ENCODE assay signal across 24 cellular contexts in genomic region chr20:35117629-35118028, GRCh38. TPM values are rescaled to one million over a fixed set of nuclear protein-coding genes. Genes with fewer than 3 reads are reported as not detected.
A peak's percentile ranks its signal among the peaks of the same experiment; 100 is the strongest.
DNase-seq lines count a peak whose midpoint lies in the region; ATAC-seq and TF ChIP-seq lines count a peak whose summit lies in the region.
"Had no signal": no experiment of that assay in that cellular context is flagged by ENCODE, and none has a peak within 500 bp of the region (broad histone marks: within the 10 kb centered on the region; RNA-seq: fewer than 3 reads in every experiment).

No MANE protein-coding gene starts in this region.

- intact Hi-C loops in activated naive CD4-positive, alpha-beta T cell treated with anti-CD3 and anti-CD28 coated beads for 36 hours (cut with micrococcal nuclease): no loop called here
- intact Hi-C loops in stomach (cut with DNase I; ENCODE audit: low total_unique reads): no loop called here

- H3K27me3 ChIP-seq in stomach: no peaks in the 10 kb centered on the region
- H3K27me3 ChIP-seq: cardiac muscle cell, tibial nerve had no signal

- CTCF ChIA-PET in activated naive CD4-positive, alpha-beta T cell treated with anti-CD3 and anti-CD28 coated beads for 36 hours (lab: Charles Lee): interaction anchor here (0.6 to 2.2 kb wide), 4 partner anchors 21 to 321 kb away, joined by 3 to 6 read pairs (median 3); no protein-coding TSS in a partner anchor

- H3K4me3 Mint-ChIP-seq in activated naive CD4-positive, alpha-beta T cell treated with anti-CD3 and anti-CD28 coated beads for 36 hours: no peak overlapping the region
- no peak overlapping the region for H3K4me3 Mint-ChIP-seq in HFFc6
- H3K4me3 Mint-ChIP-seq in memory B cell: no peak overlapping the region
- H3K4me3 Mint-ChIP-seq: activated B cell treated with CpG ODN at 0.5 μM for 24 hours, GM23338, nephron had no signal

- H3K9me3 Mint-ChIP-seq in activated naive CD4-positive, alpha-beta T cell treated with anti-CD3 and anti-CD28 coated beads for 36 hours: no peaks in the 10 kb centered on the region
- H3K9me3 Mint-ChIP-seq in HFFc6: no peaks in the 10 kb centered on the region
- no peaks in the 10 kb centered on the region for H3K9me3 Mint-ChIP-seq in memory B cell
- H3K9me3 Mint-ChIP-seq: activated B cell treated with CpG ODN at 0.5 μM for 24 hours, GM23338, nephron had no signal

- no peak for TF ChIP-seq EP300 in stomach (IDR thresholded peaks at IDR 0.05)

- peaks cover 46 to 98% (median 94%) of the 10 kb centered on the region in 4 donors for H3K36me3 ChIP-seq in stomach

- H3K4me3 ChIP-seq in stomach: no peak overlapping the region
- H3K4me3 ChIP-seq: cardiac muscle cell, GM23338, tibial nerve had no signal

- H3K36me3 Mint-ChIP-seq in activated naive CD4-positive, alpha-beta T cell treated with anti-CD3 and anti-CD28 coated beads for 36 hours (ENCODE audit: low read depth): peaks cover 13% of the 10 kb centered on the region
- H3K36me3 Mint-ChIP-seq in HFFc6 (ENCODE audit: low read depth): peaks cover 45% of the 10 kb centered on the region
- H3K36me3 Mint-ChIP-seq in memory B cell: peaks cover 38% of the 10 kb centered on the region

- peaks cover 0 to 6% (median 0%) of the 10 kb centered on the region in 4 donors for H3K4me1 ChIP-seq in stomach

- 76 to 89% (median 85%) methylated on average over 1 of the region's 1 CpG for whole genome bisulfite sequencing in stomach, 5 donors

- DNase-seq in activated naive CD4-positive, alpha-beta T cell treated with anti-CD3 and anti-CD28 coated beads for 36 hours: no peak
- no peak for DNase-seq in activated naive CD4-positive, alpha-beta T cell treated with Interleukin-2 at 50 U/mL for 16 hours
- DNase-seq in HFFc6 (no peak), memory B cell (ENCODE audit: low spot score in 2 of 2) (no peak), stomach (no peak)
- no peak for DNase-seq in activated CD4-positive, CD25-positive, alpha-beta regulatory T cell (lab: John Stamatoyannopoulos, UW)
- DNase-seq in activated effector memory CD4-positive, alpha-beta T cell treated with anti-CD3 and anti-CD28 coated beads, Interleukin-2, amount 50 U/mL, for 16 hours: no peak
- DNase-seq: activated B cell treated with CpG ODN at 0.5 μM for 24 hours; activated CD8-positive, alpha-beta memory T cell treated with anti-CD3 and anti-CD28 coated beads for 24 hours; amygdala; C1 segment of cervical spinal cord; head of caudate nucleus; left colon; NCI-H1092; NCI-H2029; NCI-H345; NCI-H82; T1000 had no signal

- no peak for TF ChIP-seq POLR2A in stomach (IDR thresholded peaks at IDR 0.05)

- H3K9me3 ChIP-seq in stomach: no peaks in the 10 kb centered on the region
- H3K9me3 ChIP-seq: tibial nerve had no signal

- no peak for TF ChIP-seq CTCF in HFFc6 (IDR thresholded peaks at IDR 0.05)
- no peak for TF ChIP-seq CTCF in stomach (IDR thresholded peaks at IDR 0.05)

- H3K27me3 Mint-ChIP-seq in activated naive CD4-positive, alpha-beta T cell treated with anti-CD3 and anti-CD28 coated beads for 36 hours (ENCODE audit: low read depth): no peaks in the 10 kb centered on the region
- H3K27me3 Mint-ChIP-seq in HFFc6 (ENCODE audit: insufficient read depth) (peaks cover 3% of the 10 kb centered on the region), memory B cell (no peaks in the 10 kb centered on the region)
- H3K27me3 Mint-ChIP-seq: activated B cell treated with CpG ODN at 0.5 μM for 24 hours, progenitor cell of endocrine pancreas had no signal

- peak overlapping the region; percentile 25 for H3K27ac Mint-ChIP-seq in activated naive CD4-positive, alpha-beta T cell treated with anti-CD3 and anti-CD28 coated beads for 36 hours
- H3K27ac Mint-ChIP-seq in HFFc6 (peak overlapping the region; percentile 22; the same call in 1 of the 2 replicates), memory B cell (peak overlapping the region; percentile 69)
- H3K27ac Mint-ChIP-seq: activated B cell treated with CpG ODN at 0.5 μM for 24 hours, GM23338, nephron, progenitor cell of endocrine pancreas had no signal

- H3K4me1 Mint-ChIP-seq in activated naive CD4-positive, alpha-beta T cell treated with anti-CD3 and anti-CD28 coated beads for 36 hours (ENCODE audit: low read depth): peaks cover 2% of the 10 kb centered on the region
- H3K4me1 Mint-ChIP-seq in HFFc6 (ENCODE audit: low read depth) (peaks cover 54% of the 10 kb centered on the region), memory B cell (peaks cover 2% of the 10 kb centered on the region)
- H3K4me1 Mint-ChIP-seq: activated B cell treated with CpG ODN at 0.5 μM for 24 hours, GM23338, nephron had no signal

- H3K27ac ChIP-seq in stomach: peak overlapping the region in 3 of 5 donors; percentile 14 to 61 (median 15)
- H3K27ac ChIP-seq: cardiac muscle cell had no signal

- ATAC-seq in memory B cell (ENCODE audit: low read depth): no peak
- no peak for ATAC-seq in GM18498 (IDR thresholded peaks at IDR 0.05; ENCODE audit: unreplicated experiment)
- ATAC-seq: GM23338, left colon had no signal

RNA-seq across cellular contexts. Expression of gene TRPC4AP, which starts 25.0 kb away (rescaled TPM):
- total RNA-seq in activated naive CD4-positive, alpha-beta T cell treated with anti-CD3 and anti-CD28 coated beads for 36 hours: 10 to 100 TPM; 49.6 to 51.7 TPM
- 10 to 100 TPM; 70.7 to 89.8 (median 81.6) TPM for total RNA-seq in HFFc6 (2021; fragmentation: NEBNext Ultra II Directional; extraction: Animal tissue kit (Norgen Biotek cat#: 25700))
- total RNA-seq in stomach: 10 to 100 TPM; 26.3 to 89.0 (median 68.3) TPM
- polyA plus RNA-seq in stomach: 10 to 100 TPM; 26.2 to 37.4 (median 29.6) TPM

RNA-seq across cellular contexts. Expression of gene EDEM2, which starts 29.5 kb away (rescaled TPM):
- total RNA-seq in activated naive CD4-positive, alpha-beta T cell treated with anti-CD3 and anti-CD28 coated beads for 36 hours: 10 to 100 TPM; 15.5 to 15.8 TPM
- total RNA-seq in HFFc6 (2021; fragmentation: NEBNext Ultra II Directional; extraction: Animal tissue kit (Norgen Biotek cat#: 25700)): 10 to 100 TPM; 29.5 to 33.3 (median 32.0) TPM
- 10 to 100 TPM in 4 of 5 donors, 1 to 10 TPM in 1; 8.4 to 55.8 (median 15.8) TPM for total RNA-seq in stomach
- 10 to 100 TPM in 1 of 3 donors, 1 to 10 TPM in 2; 7.9 to 11.6 (median 9.2) TPM for polyA plus RNA-seq in stomach

RNA-seq across cellular contexts. Expression of gene PROCR, which starts 54.2 kb away (rescaled TPM):
- 1 to 10 TPM; 1.5 to 1.7 TPM for total RNA-seq in activated naive CD4-positive, alpha-beta T cell treated with anti-CD3 and anti-CD28 coated beads for 36 hours
- 10 to 100 TPM; 21.0 to 29.6 (median 23.4) TPM for total RNA-seq in HFFc6 (2021; fragmentation: NEBNext Ultra II Directional; extraction: Animal tissue kit (Norgen Biotek cat#: 25700))
- total RNA-seq in stomach: 10 to 100 TPM in 2 of 5 donors, 1 to 10 TPM in 3; 4.0 to 37.6 (median 7.8) TPM
- 10 to 100 TPM; 15.0 to 31.2 (median 27.6) TPM for polyA plus RNA-seq in stomach
